Comparison of ENCODE assay signal across 27 cellular contexts in the genomic region with DNA sequence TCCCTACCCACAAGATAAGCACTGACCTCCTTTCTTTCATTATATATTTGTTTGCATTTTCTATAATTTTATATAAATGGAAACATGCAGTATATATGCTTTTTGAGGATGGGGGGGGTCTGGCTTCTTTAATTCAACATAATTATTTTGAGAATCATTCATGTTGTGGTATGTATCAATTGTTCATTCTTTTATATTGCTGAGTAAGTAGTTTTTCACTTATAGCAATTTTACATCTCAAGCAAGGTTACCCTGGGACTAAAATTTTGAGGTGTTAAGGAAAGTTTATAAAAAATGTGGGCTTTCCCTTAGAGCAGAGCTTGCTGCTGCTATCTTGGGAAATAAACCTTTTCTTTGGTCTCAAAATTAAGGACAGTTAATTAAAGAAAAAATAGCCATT.
"Had no signal": no experiment of that assay in that cellular context is flagged by ENCODE, and none has a peak within 500 bp of the region (broad histone marks: within the 10 kb centered on the region; RNA-seq: fewer than 3 reads in every experiment).

No MANE protein-coding gene starts in this region.

- H3K36me3 ChIP-seq: esophagus squamous epithelium, gastrocnemius medialis, heart right ventricle, left lung, lower lobe of right lung had no signal

- H3K27ac ChIP-seq: coronary artery, dorsolateral prefrontal cortex, epithelial cell of prostate, esophagus squamous epithelium, gastrocnemius medialis, heart right ventricle, left lung, lower lobe of right lung had no signal

- ATAC-seq: esophagus mucosa, gastrocnemius medialis, heart right ventricle, left cardiac atrium, left lung, left ventricle myocardium superior, lower lobe of right lung, mucosa of descending colon had no signal

- H3K4me3 Mint-ChIP-seq: mesothelial cell of epicardium, naive B cell had no signal

- H3K9me3 ChIP-seq: esophagus squamous epithelium, gastrocnemius medialis, heart right ventricle, left lung, lower lobe of right lung, mucosa of descending colon had no signal

- H3K9me3 Mint-ChIP-seq: naive B cell had no signal

- H3K36me3 Mint-ChIP-seq: mesothelial cell of epicardium, naive B cell had no signal

- FAIRE-seq: colon, islet of Langerhans, keratinocyte had no signal

- H3K27me3 ChIP-seq: esophagus squamous epithelium, gastrocnemius medialis, heart right ventricle, left lung had no signal

- H3K27ac Mint-ChIP-seq: mesothelial cell of epicardium, naive B cell had no signal

- DNase-seq: dermis blood vessel endothelial cell; dorsolateral prefrontal cortex; effector CD4-positive, alpha-beta T cell; effector memory CD4-positive, alpha-beta T cell; erythroblast; esophagus squamous epithelium; foreskin fibroblast; foreskin melanocyte; gastrocnemius medialis; glutamatergic neuron; head of caudate nucleus; heart right ventricle; hippocampal formation; left cardiac atrium; left lung; left ventricle myocardium superior; lower lobe of right lung; mesenchymal stem cell; mucosa of descending colon; naive B cell had no signal

- H3K27me3 Mint-ChIP-seq: naive B cell had no signal

- H3K4me3 ChIP-seq: coronary artery, dorsolateral prefrontal cortex, esophagus squamous epithelium, gastrocnemius medialis, heart right ventricle, left lung, lower lobe of right lung, mucosa of descending colon had no signal

- H3K4me1 ChIP-seq: gastrocnemius medialis had no signal

- H3K4me1 Mint-ChIP-seq: mesothelial cell of epicardium, naive B cell had no signal
